In the genomic region with DNA sequence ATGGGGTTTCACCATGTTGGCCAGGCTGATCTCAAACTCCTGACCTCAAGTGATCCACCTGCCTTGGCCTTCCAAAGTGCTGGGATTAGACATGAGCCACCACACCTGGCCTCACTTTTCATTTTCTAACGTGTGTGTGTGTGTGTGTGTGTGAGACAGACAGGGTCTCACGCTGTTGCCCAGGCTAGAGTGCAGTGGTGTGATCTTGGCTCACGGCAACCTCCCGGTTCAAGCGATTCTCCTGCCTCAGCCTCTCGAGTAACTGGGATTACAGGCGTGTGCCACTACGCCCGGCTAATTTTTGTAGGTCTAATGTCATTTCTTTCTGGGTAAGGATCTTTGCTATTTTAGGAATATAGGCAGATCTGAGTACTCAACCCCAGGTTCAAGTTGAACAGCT, we compare ENCODE assay signal across 1 cellular context. TPM values are rescaled to one million over a fixed set of nuclear protein-coding genes. Genes with fewer than 3 reads are reported as not detected.
"Had no signal": no experiment of that assay in that cellular context is flagged by ENCODE, and none has a peak within 500 bp of the region (broad histone marks: within the 10 kb centered on the region; RNA-seq: fewer than 3 reads in every experiment).

No MANE protein-coding gene starts in this region.

RNA-seq across cellular contexts. Expression of a gene that starts 4.7 kb away (rescaled TPM):
- total RNA-seq: ascending aorta had no signal
